In genomic region chr22:29061773-29062172, GRCh38 we compare ENCODE assay signal across 22 cellular contexts. TPM values are rescaled to one million over a fixed set of nuclear protein-coding genes. Genes with fewer than 3 reads are reported as not detected.
DNase-seq lines count a peak whose midpoint lies in the region; ATAC-seq and TF ChIP-seq lines count a peak whose summit lies in the region.
"Had no signal": no experiment of that assay in that cellular context is flagged by ENCODE, and none has a peak within 500 bp of the region (broad histone marks: within the 10 kb centered on the region; RNA-seq: fewer than 3 reads in every experiment).

C22orf31 (minus strand) TSS chr22:29061831; CDS start chr22:29061792, 39 bp downstream.

- no peak for ATAC-seq in stimulated activated effector memory CD8-positive, alpha-beta T cell treated with anti-CD3 and anti-CD28 coated beads, Interleukin-12 subunit alpha, Interleukin-12 subunit beta, amount 100 ng/mL, for 72 hours
- ATAC-seq in effector memory CD8-positive, alpha-beta T cell (replicated peaks): no peak
- ATAC-seq: SK-N-SH treated with all-trans-retinoic acid at 6 μM for 48 hours had no signal

- peak within 1 kb of the TSS; percentile 24 for H3K18ac ChIP-seq in mesendoderm (ENCODE audit: low read length)

- H3K4me2 ChIP-seq in BLaER1 (peak within 1 kb of the TSS; percentile 40), mesendoderm (ENCODE audit: low read length) (no peak within 1 kb of the TSS)

- no peaks in the 10 kb centered on the region for H3K27me3 Mint-ChIP-seq in Caco-2 (ENCODE audit: insufficient read depth, unreplicated experiment)
- H3K27me3 Mint-ChIP-seq in effector memory CD8-positive, alpha-beta T cell: peaks cover 26 to 41% of the 10 kb centered on the region in 2 donors

- no peak within 1 kb of the TSS for H2BK5ac ChIP-seq in mesendoderm (ENCODE audit: low read length)

- no peaks in the 10 kb centered on the region for H4K20me1 ChIP-seq in BLaER1

- no peaks in the 10 kb centered on the region for H3K79me2 ChIP-seq in mesendoderm (ENCODE audit: control insufficient read depth, insufficient read depth, low read length)

- BruUV-seq in Caco-2 (replicated peaks; lab: Mats Ljungman, UMichigan): no TSS peak

- H3K4me3 ChIP-seq in BLaER1 (no peak within 1 kb of the TSS), Caco-2 (ENCODE audit: low read depth, low read length) (no peak within 1 kb of the TSS), mesendoderm (ENCODE audit: low read length) (no peak within 1 kb of the TSS)
- H3K4me3 ChIP-seq: MG63 had no signal

- DNase-seq in Caco-2 (no peak), OCI-M1 (lab: John Stamatoyannopoulos, UW) (peak; percentile 62), mesendoderm (no peak), SIG-M5 treated with dmso at 0.1 percent for 504 hours (lab: John Stamatoyannopoulos, UW; ENCODE audit: unreplicated experiment) (no peak), NCI-H510A treated with DMSO at 0.1 percent for 48 hours (lab: John Stamatoyannopoulos, UW) (no peak)
- no peak for DNase-seq in stimulated activated effector memory CD8-positive, alpha-beta T cell treated with anti-CD3 and anti-CD28 coated beads, Interleukin-12 subunit alpha, Interleukin-12 subunit beta, amount 100 ng/mL, for 72 hours (ENCODE audit: low spot score in 2 of 2)
- no peak for DNase-seq in effector memory CD8-positive, alpha-beta T cell
- DNase-seq: DMS79; GOT3; Karpas-422; MG63; NCI-H1048; NCI-H1436 treated with DMSO at 0.1 percent for 48 hours; NCI-H2081; NCI-H2227 treated with DMSO at 0.1 percent for 48 hours; NCI-H524; NK-92 treated with Interleukin-12 subunit alpha and Interleukin-12 subunit beta, amount 100 ng/mL, for 24 hours; Right ventricle myocardium superior; T-helper 1 cell had no signal

- peak within 1 kb of the TSS; percentile 8 for H2BK120ac ChIP-seq in mesendoderm (ENCODE audit: low read depth, low read length)

- H3K36me3 ChIP-seq in BLaER1: no peaks in the 10 kb centered on the region
- no peaks in the 10 kb centered on the region for H3K36me3 ChIP-seq in Caco-2 (ENCODE audit: control insufficient read depth, insufficient read depth, low read length)
- no peaks in the 10 kb centered on the region for H3K36me3 ChIP-seq in mesendoderm (ENCODE audit: control insufficient read depth, insufficient read depth, low read length)
- H3K36me3 ChIP-seq: MG63 had no signal

- H3K27ac ChIP-seq in BLaER1: no peak within 1 kb of the TSS
- H3K27ac ChIP-seq in mesendoderm (ENCODE audit: low read depth, low read length): no peak within 1 kb of the TSS
- H3K27ac ChIP-seq: C4-2B had no signal

- no peak within 1 kb of the TSS for H4K5ac ChIP-seq in mesendoderm (ENCODE audit: low read length)

- H3K27me3 ChIP-seq in BLaER1 (no peaks in the 10 kb centered on the region), Caco-2 (replicated peaks; ENCODE audit: control insufficient read depth, insufficient read depth, low read length) (no peaks in the 10 kb centered on the region), mesendoderm (ENCODE audit: insufficient read depth, low read length, poor library complexity) (no peaks in the 10 kb centered on the region)
- H3K27me3 ChIP-seq: MG63 had no signal

- H3K4ac ChIP-seq in mesendoderm (ENCODE audit: low read depth, low read length): no peak within 1 kb of the TSS

- no CpG with 5 or more reads among the region's 2 CpGs for WGBS in mesendoderm (ENCODE audit: extremely low coverage, insufficient coverage, low lambda C conversion rate)

- intact Hi-C loops in Caco-2 (cut with micrococcal nuclease; ENCODE audit: unreplicated experiment): no loop called here

- H3K27ac Mint-ChIP-seq in Caco-2 (ENCODE audit: unreplicated experiment): peak within 1 kb of the TSS; percentile 49
- no peak within 1 kb of the TSS for H3K27ac Mint-ChIP-seq in stimulated activated effector memory CD8-positive, alpha-beta T cell treated with anti-CD3 and anti-CD28 coated beads, Interleukin-12 subunit alpha, Interleukin-12 subunit beta, amount 100 ng/mL, for 72 hours
- no peak within 1 kb of the TSS for H3K27ac Mint-ChIP-seq in effector memory CD8-positive, alpha-beta T cell

- no peaks in the 10 kb centered on the region for H3K9me3 Mint-ChIP-seq in Caco-2 (ENCODE audit: unreplicated experiment)
- no peaks in the 10 kb centered on the region for H3K9me3 Mint-ChIP-seq in stimulated activated effector memory CD8-positive, alpha-beta T cell treated with anti-CD3 and anti-CD28 coated beads, Interleukin-12 subunit alpha, Interleukin-12 subunit beta, amount 100 ng/mL, for 72 hours
- no peaks in the 10 kb centered on the region for H3K9me3 Mint-ChIP-seq in effector memory CD8-positive, alpha-beta T cell

- H3K79me1 ChIP-seq in mesendoderm (ENCODE audit: low read length): no peaks in the 10 kb centered on the region

- peaks cover 30% of the 10 kb centered on the region for H3K36me3 Mint-ChIP-seq in Caco-2 (ENCODE audit: insufficient read depth, unreplicated experiment)
- H3K36me3 Mint-ChIP-seq in stimulated activated effector memory CD8-positive, alpha-beta T cell treated with anti-CD3 and anti-CD28 coated beads, Interleukin-12 subunit alpha, Interleukin-12 subunit beta, amount 100 ng/mL, for 72 hours: no peaks in the 10 kb centered on the region
- H3K36me3 Mint-ChIP-seq in effector memory CD8-positive, alpha-beta T cell (ENCODE audit: insufficient read depth): no peaks in the 10 kb centered on the region

- no peak within 1 kb of the TSS for H3K9ac ChIP-seq in BLaER1
- H3K9ac ChIP-seq in mesendoderm (ENCODE audit: low read length): no peak within 1 kb of the TSS

- no peak within 1 kb of the TSS for H2BK15ac ChIP-seq in mesendoderm (replicated peaks; ENCODE audit: low read depth)

- no peak within 1 kb of the TSS for H3K23ac ChIP-seq in mesendoderm (ENCODE audit: low read length)

- H2AK5ac ChIP-seq in mesendoderm (ENCODE audit: low read length): no peak within 1 kb of the TSS

- H3K4me3 Mint-ChIP-seq in Caco-2 (ENCODE audit: unreplicated experiment): no peak within 1 kb of the TSS
- H3K4me3 Mint-ChIP-seq in stimulated activated effector memory CD8-positive, alpha-beta T cell treated with anti-CD3 and anti-CD28 coated beads, Interleukin-12 subunit alpha, Interleukin-12 subunit beta, amount 100 ng/mL, for 72 hours: no peak within 1 kb of the TSS
- H3K4me3 Mint-ChIP-seq in effector memory CD8-positive, alpha-beta T cell: no peak within 1 kb of the TSS

- H3K4me1 Mint-ChIP-seq in Caco-2 (ENCODE audit: low read depth, unreplicated experiment): peaks cover 23% of the 10 kb centered on the region
- peaks cover 7% of the 10 kb centered on the region for H3K4me1 Mint-ChIP-seq in stimulated activated effector memory CD8-positive, alpha-beta T cell treated with anti-CD3 and anti-CD28 coated beads, Interleukin-12 subunit alpha, Interleukin-12 subunit beta, amount 100 ng/mL, for 72 hours
- H3K4me1 Mint-ChIP-seq in effector memory CD8-positive, alpha-beta T cell (ENCODE audit: low read depth in 2 of 2): no peaks in the 10 kb centered on the region

- no peak within 1 kb of the TSS for H4K8ac ChIP-seq in mesendoderm (ENCODE audit: low read depth, low read length)

- peaks cover 24% of the 10 kb centered on the region for H3K4me1 ChIP-seq in BLaER1
- peaks cover 8% of the 10 kb centered on the region; the same call in 1 of the 2 replicates for H3K4me1 ChIP-seq in Caco-2
- no peaks in the 10 kb centered on the region for H3K4me1 ChIP-seq in mesendoderm (ENCODE audit: control insufficient read depth, low read depth, low read length)

- TF ChIP-seq CTCF in Caco-2 (IDR thresholded peaks at IDR 0.05; ENCODE audit: insufficient read depth in 1 of 2, low read depth in 1 of 2, low read length in 1 of 2, severe bottlenecking in 1 of 2, unreplicated experiment in 1 of 2): no peak

- H3K9me3 ChIP-seq in BLaER1: no peaks in the 10 kb centered on the region
- no peaks in the 10 kb centered on the region for H3K9me3 ChIP-seq in Caco-2
- H3K9me3 ChIP-seq: MG63 had no signal

- CTCF ChIA-PET in Caco-2 (lab: Charles Lee): no interaction called here

- peak within 1 kb of the TSS; percentile 31 for H3K56ac ChIP-seq in mesendoderm (ENCODE audit: low read length)

- POLR2A ChIA-PET in Caco-2 (lab: Charles Lee): no interaction called here

RNA-seq across cellular contexts. Expression of gene C22orf31, which starts in this region (rescaled TPM):
- total RNA-seq in Caco-2 (2022): not detected in 2 replicates
- polyA plus RNA-seq in mesendoderm (2013, experiment 1 of 2): not detected
- polyA plus RNA-seq in mesendoderm (2013, experiment 2 of 2): not detected
- total RNA-seq: Right ventricle myocardium superior had no signal
